In genomic region chr18:9612215-9612830, GRCh38 we compare ENCODE assay signal across 8 cellular contexts. TPM values are rescaled to one million over a fixed set of nuclear protein-coding genes. Genes with fewer than 3 reads are reported as not detected.
DNase-seq lines count a peak whose midpoint lies in the region; ATAC-seq lines count a peak whose summit lies in the region.

No MANE protein-coding gene starts in this region.

- peaks cover 10% of the 10 kb centered on the region for H3K36me3 Mint-ChIP-seq in activated CD4-positive, alpha-beta T cell treated with anti-CD3 and anti-CD28 coated beads for 36 hours (ENCODE audit: low read depth)
- H3K36me3 Mint-ChIP-seq in naive thymus-derived CD4-positive, alpha-beta T cell: peaks cover 3 to 13% (median 8%) of the 10 kb centered on the region in 5 donors

- CTCF ChIA-PET in activated CD4-positive, alpha-beta T cell treated with anti-CD3 and anti-CD28 coated beads for 36 hours (lab: Charles Lee): interaction anchor here (0.9 to 1.7 kb wide), 7 partner anchors 18 to 545 kb away, joined by 3 to 5 read pairs (median 4); no protein-coding TSS in a partner anchor
- CTCF ChIA-PET in naive thymus-derived CD4-positive, alpha-beta T cell (lab: Charles Lee): interaction anchor here (0.6 to 1.2 kb wide), 6 partner anchors 9 to 1014 kb away, joined by 3 to 6 read pairs (median 3); no protein-coding TSS in a partner anchor

- H3K27ac ChIP-seq in naive thymus-derived CD4-positive, alpha-beta T cell (ENCODE audit: low read depth, low read length): no peak overlapping the region

- peaks cover 46% of the 10 kb centered on the region for H3K4me1 Mint-ChIP-seq in activated CD4-positive, alpha-beta T cell treated with anti-CD3 and anti-CD28 coated beads for 36 hours
- H3K4me1 Mint-ChIP-seq in naive thymus-derived CD4-positive, alpha-beta T cell: peaks cover 37 to 60% (median 48%) of the 10 kb centered on the region in 7 donors

- H3K27me3 ChIP-seq in naive thymus-derived CD4-positive, alpha-beta T cell (ENCODE audit: control insufficient read depth in 2 of 2, insufficient read depth in 2 of 2, low read length in 2 of 2): no peaks in the 10 kb centered on the region

- H3K4me1 ChIP-seq in naive thymus-derived CD4-positive, alpha-beta T cell (ENCODE audit: control insufficient read depth in 2 of 2, insufficient read depth in 2 of 2, low read length in 2 of 2): peaks cover 12 to 17% of the 10 kb centered on the region in 2 donors

- H3K4me3 Mint-ChIP-seq in activated CD4-positive, alpha-beta T cell treated with anti-CD3 and anti-CD28 coated beads for 36 hours: peak overlapping the region; percentile 93
- H3K4me3 Mint-ChIP-seq in naive thymus-derived CD4-positive, alpha-beta T cell: peak overlapping the region; percentile 23 to 99 (median 50)

- no peaks in the 10 kb centered on the region for H3K36me3 ChIP-seq in naive thymus-derived CD4-positive, alpha-beta T cell (ENCODE audit: control insufficient read depth in 2 of 3, insufficient read depth in 3 of 3, low read length in 3 of 3)

- POLR2A ChIA-PET in activated CD4-positive, alpha-beta T cell treated with anti-CD3 and anti-CD28 coated beads for 36 hours (lab: Charles Lee): interaction anchor here (0.6 kb wide), 1 partner anchor 1212 kb away, joined by 3 read pairs; no protein-coding TSS in a partner anchor
- POLR2A ChIA-PET in naive thymus-derived CD4-positive, alpha-beta T cell (lab: Charles Lee): no interaction called here

- peak overlapping the region; percentile 29 for H3K27ac Mint-ChIP-seq in activated CD4-positive, alpha-beta T cell treated with anti-CD3 and anti-CD28 coated beads for 36 hours
- peak overlapping the region in 8 of 9 donors; percentile 8 to 94 (median 45) for H3K27ac Mint-ChIP-seq in naive thymus-derived CD4-positive, alpha-beta T cell

- peak; percentile 39 for DNase-seq in activated CD4-positive, alpha-beta T cell treated with anti-CD3 and anti-CD28 coated beads for 36 hours
- DNase-seq in activated CD4-positive, alpha-beta T cell treated with anti-CD3 and anti-CD28 coated beads for 1 hour: no peak
- DNase-seq in NCI-H446 (lab: John Stamatoyannopoulos, UW): peak; percentile 2 to 42
- peak; percentile 9 to 18 for DNase-seq in activated CD4-positive, alpha-beta T cell treated with anti-CD3 and anti-CD28 coated beads, Interleukin-2, amount 50 U/mL, for 4 hours
- DNase-seq in naive thymus-derived CD4-positive, alpha-beta T cell: peak in 7 of 9 donors; percentile 11 to 56 (median 49)

- H3K27me3 Mint-ChIP-seq in activated CD4-positive, alpha-beta T cell treated with anti-CD3 and anti-CD28 coated beads for 36 hours: no peaks in the 10 kb centered on the region
- peaks cover 0 to 3% (median 0%) of the 10 kb centered on the region in 5 donors for H3K27me3 Mint-ChIP-seq in naive thymus-derived CD4-positive, alpha-beta T cell

- no peak overlapping the region for H3K4me3 ChIP-seq in naive thymus-derived CD4-positive, alpha-beta T cell (ENCODE audit: low read length)

- no peaks in the 10 kb centered on the region for H3K9me3 ChIP-seq in naive thymus-derived CD4-positive, alpha-beta T cell (ENCODE audit: control insufficient read depth in 2 of 3, low read length in 3 of 3)

- intact Hi-C loops in activated CD4-positive, alpha-beta T cell treated with anti-CD3 and anti-CD28 coated beads for 36 hours (cut with DNase I, micrococcal nuclease): loop anchor here (2.0 to 10.0 kb wide), 7 partner anchors 60 to 915 kb away; partner anchors contain the start of genes NAPG (in 1 of the 2), NDUFV2 (in 1 of the 2), RALBP1 (in 1 of the 2) and TWSG1 (in 1 of the 2)
- intact Hi-C loops in naive thymus-derived CD4-positive, alpha-beta T cell (cut with micrococcal nuclease): loop anchor here (1.0 to 10.0 kb wide), 16 partner anchors 49 to 1008 kb away; partner anchors contain the start of genes ANKRD12 (in 2 of the 2), MTCL1 (in 1 of the 2), NAPG (in 1 of the 2) and NDUFV2 (in 1 of the 2)

- ATAC-seq in activated CD4-positive, alpha-beta T cell treated with anti-CD3 and anti-CD28 coated beads for 36 hours: peak; percentile 50
- ATAC-seq in HG03196 (IDR thresholded peaks at IDR 0.05; ENCODE audit: unreplicated experiment) (peak; percentile 54), esophagus mucosa (peak; percentile 69), HG03025 (IDR thresholded peaks at IDR 0.05; ENCODE audit: low FRiP score, unreplicated experiment) (no peak)
- peak; percentile 76 for ATAC-seq in naive thymus-derived CD4-positive, alpha-beta T cell

- H3K9me3 Mint-ChIP-seq in activated CD4-positive, alpha-beta T cell treated with anti-CD3 and anti-CD28 coated beads for 36 hours (ENCODE audit: low read depth): no peaks in the 10 kb centered on the region
- H3K9me3 Mint-ChIP-seq in naive thymus-derived CD4-positive, alpha-beta T cell: no peaks in the 10 kb centered on the region

RNA-seq across cellular contexts. Expression of gene PPP4R1, which starts 2.0 kb away (rescaled TPM):
- 10 to 100 TPM; 32.2 to 33.3 TPM for total RNA-seq in activated CD4-positive, alpha-beta T cell treated with anti-CD3 and anti-CD28 coated beads for 36 hours
- total RNA-seq in esophagus mucosa: 164 TPM
- total RNA-seq in naive thymus-derived CD4-positive, alpha-beta T cell: 10 to 100 TPM; 33.0 to 54.6 (median 38.2) TPM
- polyA plus RNA-seq in naive thymus-derived CD4-positive, alpha-beta T cell: 1 to 10 TPM; 5.5 to 6.4 TPM
